ENCODE assay signal across 14 cellular contexts in the genomic region with DNA sequence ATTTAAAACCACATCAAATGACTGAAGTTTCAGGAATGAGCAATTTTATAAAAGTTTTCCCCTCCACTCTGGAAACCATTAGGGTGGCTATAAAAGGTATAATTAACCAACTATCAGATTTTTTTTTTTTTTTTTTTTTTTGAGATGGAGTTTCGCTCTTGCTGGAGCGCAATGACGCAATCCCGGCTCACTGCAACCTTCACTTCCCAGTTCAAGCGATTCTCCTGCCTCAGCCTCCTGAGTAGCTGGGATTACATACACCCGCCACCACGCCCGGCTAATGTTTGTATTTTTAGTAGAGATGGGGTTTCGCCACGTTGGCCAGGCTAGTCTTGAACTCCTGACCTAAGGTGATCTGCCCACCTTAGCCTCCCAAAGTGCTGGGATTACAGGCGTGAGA. TPM values are rescaled to one million over a fixed set of nuclear protein-coding genes. Genes with fewer than 3 reads are reported as not detected.
"Had no signal": no experiment of that assay in that cellular context is flagged by ENCODE, and none has a peak within 500 bp of the region (broad histone marks: within the 10 kb centered on the region; RNA-seq: fewer than 3 reads in every experiment).

No MANE protein-coding gene starts in this region.

RNA-seq across cellular contexts. Expression of a gene that starts 12.0 kb away (rescaled TPM):
- total RNA-seq: activated CD4-positive, alpha-beta memory T cell treated with anti-CD3 and anti-CD28 coated beads, Interleukin-2, amount 10 ng/mL, durations not matched to agents 7 days and 5 days; activated CD4-positive, alpha-beta T cell treated with anti-CD3 and anti-CD28 coated beads for 36 hours; activated CD4-positive, alpha-beta T cell treated with anti-CD3 and anti-CD28 coated beads, Interleukin-2, amount 10 ng/mL, durations not matched to agents 7 days and 5 days; activated CD8-positive, alpha-beta memory T cell treated with anti-CD3 and anti-CD28 coated beads, Interleukin-2, amount 10 ng/mL, durations not matched to agents 7 days and 5 days; activated CD8-positive, alpha-beta T cell treated with anti-CD3 and anti-CD28 coated beads, Interleukin-2, amount 10 ng/mL, durations not matched to agents 7 days and 5 days; activated naive CD8-positive, alpha-beta T cell treated with anti-CD3 and anti-CD28 coated beads, Interleukin-2, amount 10 ng/mL, durations not matched to agents 7 days and 5 days; activated T-helper 2 cell treated with anti-CD3 and anti-CD28 coated beads, Interferon-gamma antibody, Interleukin-2, Interleukin-4, amounts not matched to agents 10 μg/mL and 5 μg/mL and 100 μg/mL, durations not matched to agents 14 hours and 24 hours and 36 hours; ascending aorta; bronchial epithelial cell; cardiac muscle cell; chondrocyte; colonic mucosa; WTC11 had no signal
- polyA plus RNA-seq: adipose tissue, cardiac muscle cell had no signal
